13 cellular contexts compared by ENCODE assay signal in genomic region chr1:150695561-150695960, GRCh38. TPM values are rescaled to one million over a fixed set of nuclear protein-coding genes. Genes with fewer than 3 reads are reported as not detected.
DNase-seq lines count a peak whose midpoint lies in the region; ATAC-seq, FAIRE-seq and TF ChIP-seq lines count a peak whose summit lies in the region.
"Had no signal": no experiment of that assay in that cellular context is flagged by ENCODE, and none has a peak within 500 bp of the region (broad histone marks: within the 10 kb centered on the region; RNA-seq: fewer than 3 reads in every experiment).

No MANE protein-coding gene starts in this region.

- POLR2A ChIA-PET in A549 (lab: Yijun Ruan, JAX): interaction anchor here (0.8 to 2.4 kb wide), 2 partner anchors 9 to 66 kb away, joined by 3 to 19 read pairs; partner anchors contain the start of gene ENSA

- peaks cover 33% of the 10 kb centered on the region for H3K79me2 ChIP-seq in GM23338 (replicated peaks; ENCODE audit: insufficient read depth)

- DNase-seq in A549 (ENCODE audit: low read depth in 1 of 2, low spot score in 1 of 2) (no peak), GM23338 (ENCODE audit: low spot score) (no peak), germinal center (ENCODE audit: low spot score) (no peak), C1 segment of cervical spinal cord (lab: John Stamatoyannopoulos, UW) (no peak)
- DNase-seq in activated naive CD8-positive, alpha-beta T cell treated with anti-CD3 and anti-CD28 coated beads, Interleukin-2, amount 50 U/mL, for 24 hours: no peak
- DNase-seq: adrenal gland, left lung had no signal

- H3K4me1 Mint-ChIP-seq in GM23338: peaks cover 10% of the 10 kb centered on the region; the same call in 2 of the 3 replicates
- peaks cover 21% of the 10 kb centered on the region for H3K4me1 Mint-ChIP-seq in activated naive CD8-positive, alpha-beta T cell treated with anti-CD3 and anti-CD28 coated beads, Interleukin-2, amount 50 U/mL, for 24 hours

- H3F3A ChIP-seq in GM23338 (replicated peaks; ENCODE audit: low read depth): no peaks in the 10 kb centered on the region

- no peak overlapping the region for H3K27ac ChIP-seq in A549
- H3K27ac ChIP-seq in GM23338 (ENCODE audit: low read depth): no peak overlapping the region
- H3K27ac ChIP-seq: adrenal gland had no signal

- H3K9me3 ChIP-seq in A549 (no peaks in the 10 kb centered on the region), iPS-15b (ENCODE audit: control insufficient read depth, insufficient read depth, low read length) (no peaks in the 10 kb centered on the region)
- H3K9me3 ChIP-seq: adrenal gland, left lung had no signal

- peaks cover 2% of the 10 kb centered on the region for H3K27me3 Mint-ChIP-seq in GM23338 (ENCODE audit: insufficient read depth, low read depth, poor library complexity)
- H3K27me3 Mint-ChIP-seq in activated naive CD8-positive, alpha-beta T cell treated with anti-CD3 and anti-CD28 coated beads, Interleukin-2, amount 50 U/mL, for 24 hours: peaks cover 1% of the 10 kb centered on the region

- H3K4me1 ChIP-seq in A549: peaks cover 13% of the 10 kb centered on the region; the same call in 2 of the 3 replicates
- H3K4me1 ChIP-seq in GM23338 (ENCODE audit: insufficient read depth): no peaks in the 10 kb centered on the region
- H3K4me1 ChIP-seq in iPS-15b (ENCODE audit: control insufficient read depth, insufficient read depth, low read length): no peaks in the 10 kb centered on the region

- no peaks in the 10 kb centered on the region for H3K27me3 ChIP-seq in GM23338 (ENCODE audit: insufficient read depth)
- no peaks in the 10 kb centered on the region for H3K27me3 ChIP-seq in iPS-15b (ENCODE audit: control insufficient read depth, insufficient read depth, low read length)
- H3K27me3 ChIP-seq: adrenal gland, left lung had no signal

- 85% methylated on average over 4 of the region's 4 CpGs for WGBS in A549 (ENCODE audit: missing lambda C conversion rate)

- H3K9me2 ChIP-seq in GM23338 (ENCODE audit: insufficient read depth): no peaks in the 10 kb centered on the region

- no peaks in the 10 kb centered on the region for H3K9me3 Mint-ChIP-seq in GM23338
- no peaks in the 10 kb centered on the region for H3K9me3 Mint-ChIP-seq in activated naive CD8-positive, alpha-beta T cell treated with anti-CD3 and anti-CD28 coated beads, Interleukin-2, amount 50 U/mL, for 24 hours
- H3K9me3 Mint-ChIP-seq: CD14-positive monocyte had no signal

- no peak for TF ChIP-seq EP300 in A549 (IDR thresholded peaks at IDR 0.05)

- peak overlapping the region; percentile 86 for H3K4me2 ChIP-seq in A549
- peak overlapping the region; percentile 74 for H3K4me2 ChIP-seq in GM23338

- no peak for TF ChIP-seq RAD21 in A549 (conservative IDR thresholded peaks at IDR 0.05 in 1 of 2, IDR thresholded peaks at IDR 0.05 in 1 of 2)

- no peak for FAIRE-seq in A549 (lab: Jason Lieb, UNC)

- no peak for TF ChIP-seq POLR2A in A549 (IDR thresholded peaks at IDR 0.05; ENCODE audit: low read length)

- H3K4me3 ChIP-seq in A549: no peak overlapping the region; the same call in 1 of the 3 replicates
- H3K4me3 ChIP-seq in GM23338: peak overlapping the region; percentile 54
- H3K4me3 ChIP-seq in iPS-15b (ENCODE audit: low read depth, low read length): peak overlapping the region; percentile 63

- H3K36me3 Mint-ChIP-seq in GM23338 (ENCODE audit: low read depth): peaks cover 41% of the 10 kb centered on the region
- H3K36me3 Mint-ChIP-seq in activated naive CD8-positive, alpha-beta T cell treated with anti-CD3 and anti-CD28 coated beads, Interleukin-2, amount 50 U/mL, for 24 hours (ENCODE audit: low read depth): peaks cover 16% of the 10 kb centered on the region

- ATAC-seq in A549: no peak
- no peak for ATAC-seq in GM23338
- no peak for ATAC-seq in activated naive CD8-positive, alpha-beta T cell treated with anti-CD3 and anti-CD28 coated beads, Interleukin-2, amount 50 U/mL, for 24 hours
- no peak for ATAC-seq in GM21515 (IDR thresholded peaks at IDR 0.05; ENCODE audit: unreplicated experiment)
- no peak for ATAC-seq in GM21717 (IDR thresholded peaks at IDR 0.05; ENCODE audit: unreplicated experiment)
- ATAC-seq: Right ventricle myocardium inferior had no signal

- no peak for TF ChIP-seq CTCF in A549 (IDR thresholded peaks at IDR 0.05)
- TF ChIP-seq CTCF in GM23338 (conservative IDR thresholded peaks at IDR 0.05; ENCODE audit: low read depth in 2 of 2): no peak

- H3K27ac Mint-ChIP-seq in GM23338: no peak overlapping the region
- H3K27ac Mint-ChIP-seq in activated naive CD8-positive, alpha-beta T cell treated with anti-CD3 and anti-CD28 coated beads, Interleukin-2, amount 50 U/mL, for 24 hours: no peak overlapping the region

- peak overlapping the region; percentile 63 for H3K4me3 Mint-ChIP-seq in GM23338
- peak overlapping the region; percentile 46 for H3K4me3 Mint-ChIP-seq in activated naive CD8-positive, alpha-beta T cell treated with anti-CD3 and anti-CD28 coated beads, Interleukin-2, amount 50 U/mL, for 24 hours
- H3K4me3 Mint-ChIP-seq: CD14-positive monocyte had no signal

- H3K36me3 ChIP-seq in GM23338 (ENCODE audit: insufficient read depth) (peaks cover 27% of the 10 kb centered on the region; the same call in 1 of the 2 replicates), iPS-15b (ENCODE audit: control insufficient read depth, insufficient read depth, low read length) (peaks cover 5% of the 10 kb centered on the region)

- no peak overlapping the region for H2AFZ ChIP-seq in GM23338

- no peaks in the 10 kb centered on the region for H4K20me1 ChIP-seq in GM23338 (replicated peaks; ENCODE audit: insufficient read depth)

- no peak overlapping the region for H3K9ac ChIP-seq in iPS-15b (ENCODE audit: low read depth, low read length)

- CTCF ChIA-PET in A549 (lab: Yijun Ruan, JAX): interaction anchor here (0.6 kb wide), 1 partner anchor 233 kb away, joined by 3 read pairs; no protein-coding TSS in a partner anchor

TF ChIP-seq in A549, 52 proteins besides CTCF, POLR2A, EP300 and RAD21 (continues in another document):
- TF ChIP-seq FOXS1 (CRISPR knock-in tag; IDR thresholded peaks at IDR 0.05) (no peak), EHMT2 (IDR thresholded peaks at IDR 0.05; ENCODE audit: low read depth) (no peak), JUN (IDR thresholded peaks at IDR 0.05) (no peak), HOXB13 (CRISPR knock-in tag; IDR thresholded peaks at IDR 0.05; ENCODE audit: low read depth) (no peak), FOSL2 (IDR thresholded peaks at IDR 0.05) (no peak), FOSL2 (CRISPR knock-in tag; IDR thresholded peaks at IDR 0.05) (no peak), KDM5A (IDR thresholded peaks at IDR 0.05) (no peak), BHLHE40 (IDR thresholded peaks at IDR 0.05; ENCODE audit: low read depth, low read length) (no peak)
- TF ChIP-seq, protein P1, sequence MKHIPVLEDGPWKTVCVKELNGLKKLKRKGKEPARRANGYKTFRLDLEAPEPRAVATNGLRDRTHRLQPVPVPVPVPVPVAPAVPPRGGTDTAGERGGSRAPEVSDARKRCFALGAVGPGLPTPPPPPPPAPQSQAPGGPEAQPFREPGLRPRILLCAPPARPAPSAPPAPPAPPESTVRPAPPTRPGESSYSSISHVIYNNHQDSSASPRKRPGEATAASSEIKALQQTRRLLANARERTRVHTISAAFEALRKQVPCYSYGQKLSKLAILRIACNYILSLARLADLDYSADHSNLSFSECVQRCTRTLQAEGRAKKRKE (CRISPR knock-in tag; IDR thresholded peaks at IDR 0.05; ENCODE audit: low read depth): no peak

TF ChIP-seq in GM23338, 12 proteins besides CTCF, POLR2A, EP300 and RAD21 (continues in another document):
- no peak for TF ChIP-seq POLR2AphosphoS5 (IDR thresholded peaks at IDR 0.05; ENCODE audit: low read depth)

RNA-seq across cellular contexts. Expression of gene GOLPH3L, which starts 1.4 kb away (rescaled TPM):
- polyA plus RNA-seq in A549 (2011; rRNA removed) (34.9 and 41.8 TPM in 2 replicates), A549 (2017; fragmentation: RNase III; extraction: RNeasy Plus Mini Kit Qiagen cat#74134 plus additional on column Dnase treatment) (23.9 to 32.3 TPM (median 27.7 TPM) in 3 replicates), GM23338 (2016; fragmentation: Nextera tagmentation; extraction: Ambion mirVana) (23.5 and 24.6 TPM in 2 replicates)
- 5.6 and 6.2 TPM in 2 replicates for polyA plus RNA-seq in A549 (2012; cell fraction: cytosol; rRNA removed)
- 7.2 and 11.4 TPM in 2 replicates for polyA plus RNA-seq in A549 (2012; cell fraction: nucleus; rRNA removed)
- polyA minus RNA-seq in A549 (2011; rRNA and poly(A)+ RNA removed): 24.6 and 30.4 TPM in 2 replicates
- total RNA-seq in GM23338 (2014; rRNA removed; shearing (Covaris generic)): 28.9 and 29.6 TPM in 2 replicates

RNA-seq across cellular contexts. Expression of gene HORMAD1, which starts 25.1 kb away (rescaled TPM):
- polyA plus RNA-seq in A549 (2011; rRNA removed) (20.6 and 30.6 TPM in 2 replicates), A549 (2017; fragmentation: RNase III; extraction: RNeasy Plus Mini Kit Qiagen cat#74134 plus additional on column Dnase treatment) (8.9 to 13.6 TPM (median 11.6 TPM) in 3 replicates), GM23338 (2016; fragmentation: Nextera tagmentation; extraction: Ambion mirVana) (not detected in 2 replicates)
- polyA plus RNA-seq in A549 (2012; cell fraction: cytosol; rRNA removed): 2.7 and 3.5 TPM in 2 replicates
- polyA plus RNA-seq in A549 (2012; cell fraction: nucleus; rRNA removed): 2.1 and 3.9 TPM in 2 replicates
- 5.1 and 5.2 TPM in 2 replicates for polyA minus RNA-seq in A549 (2011; rRNA and poly(A)+ RNA removed)
- not detected in 2 replicates for total RNA-seq in GM23338 (2014; rRNA removed; shearing (Covaris generic))
- total RNA-seq: HT1080, Right ventricle myocardium inferior had no signal
- polyA plus RNA-seq: adrenal gland had no signal
